Comparison of ENCODE assay signal across 8 cellular contexts in the genomic region with DNA sequence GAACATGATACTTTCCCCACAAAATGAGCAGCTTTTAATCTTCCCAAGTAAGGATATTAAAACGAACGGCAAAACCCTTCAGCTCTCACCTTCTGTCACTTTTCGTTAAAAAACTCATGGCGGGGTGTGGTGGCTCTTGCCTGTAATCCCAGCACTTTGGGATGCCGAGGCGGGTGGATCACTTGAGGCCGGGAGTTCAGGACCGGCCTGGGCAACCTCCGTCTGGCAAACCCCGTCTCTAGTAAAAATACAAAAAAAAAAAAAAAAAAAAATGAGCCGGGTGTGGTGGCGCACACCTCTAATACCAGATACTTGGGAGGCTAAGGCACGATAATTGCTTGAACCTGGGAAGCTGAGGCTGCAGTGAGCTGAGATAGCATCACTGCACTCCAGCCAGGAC. TPM values are rescaled to one million over a fixed set of nuclear protein-coding genes. Genes with fewer than 3 reads are reported as not detected.
DNase-seq lines count a peak whose midpoint lies in the region; ATAC-seq and TF ChIP-seq lines count a peak whose summit lies in the region.

No MANE protein-coding gene starts in this region.

- no peaks in the 10 kb centered on the region for H3K9me3 Mint-ChIP-seq in activated CD4-positive, alpha-beta T cell treated with anti-CD3 and anti-CD28 coated beads, Interleukin-2, amount 10 ng/mL, durations not matched to agents 7 days and 5 days

- in situ Hi-C loops in astrocyte of the cerebellum (cut with HindIII; ENCODE audit: low sequenced_read_pairs): no loop called here

- H3K4me1 Mint-ChIP-seq in activated CD4-positive, alpha-beta T cell treated with anti-CD3 and anti-CD28 coated beads, Interleukin-2, amount 10 ng/mL, durations not matched to agents 7 days and 5 days: peaks cover 25% of the 10 kb centered on the region

- peaks cover 36% of the 10 kb centered on the region for H3K36me3 ChIP-seq in thymus (ENCODE audit: control insufficient read depth, insufficient read depth)

- H3K9me3 ChIP-seq in thymus (ENCODE audit: control insufficient read depth): no peaks in the 10 kb centered on the region

- peaks cover 24% of the 10 kb centered on the region for H3K27me3 Mint-ChIP-seq in activated CD4-positive, alpha-beta T cell treated with anti-CD3 and anti-CD28 coated beads, Interleukin-2, amount 10 ng/mL, durations not matched to agents 7 days and 5 days

- TF ChIP-seq CTCF in astrocyte of the cerebellum (IDR thresholded peaks at IDR 0.05; ENCODE audit: low read depth, low read length, missing control alignments) (no peak), lower leg skin (IDR thresholded peaks at IDR 0.05) (no peak)

- H3K27me3 ChIP-seq in thymus (ENCODE audit: control insufficient read depth, insufficient read depth): peaks cover 5% of the 10 kb centered on the region

- peak overlapping the region; percentile 97 for H3K4me3 Mint-ChIP-seq in activated CD4-positive, alpha-beta T cell treated with anti-CD3 and anti-CD28 coated beads, Interleukin-2, amount 10 ng/mL, durations not matched to agents 7 days and 5 days

- ATAC-seq in HG03439 (IDR thresholded peaks at IDR 0.05; ENCODE audit: unreplicated experiment): no peak

- 80 to 83% methylated on average over 13 of the region's 13 CpGs for WGBS in lower leg skin, 2 donors
- 87% methylated on average over 13 of the region's 13 CpGs for WGBS in thymus

- POLR2A ChIA-PET in activated CD4-positive, alpha-beta T cell treated with anti-CD3 and anti-CD28 coated beads, Interleukin-2, amount 10 ng/mL, durations not matched to agents 7 days and 5 days (lab: Charles Lee): no interaction called here

- DNase-seq in activated CD4-positive, alpha-beta T cell treated with anti-CD3 and anti-CD28 coated beads, Interleukin-2, amount 10 ng/mL, durations not matched to agents 7 days and 5 days: no peak
- DNase-seq in activated CD4-positive, alpha-beta T cell treated with anti-CD3 and anti-CD28 coated beads for 4 hours: no peak
- DNase-seq in astrocyte of the cerebellum (ENCODE audit: low read depth) (no peak), lower leg skin (ENCODE audit: low spot score in 2 of 2) (peak in 1 of 2 donors; percentile 57), iPS-NIHi7 (ENCODE audit: extremely low spot score) (no peak), ecto neural progenitor cell (ENCODE audit: low spot score) (no peak)

- H3K4me3 ChIP-seq in astrocyte of the cerebellum (ENCODE audit: low read depth, low read length) (peak overlapping the region; percentile 94), lower leg skin (ENCODE audit: low read depth, poor library complexity, severe bottlenecking) (peak overlapping the region; percentile 87), thymus (ENCODE audit: low read length) (peak overlapping the region; percentile 77)

- no peak overlapping the region for H3K27ac ChIP-seq in thymus (ENCODE audit: low read depth)

- H3K36me3 Mint-ChIP-seq in activated CD4-positive, alpha-beta T cell treated with anti-CD3 and anti-CD28 coated beads, Interleukin-2, amount 10 ng/mL, durations not matched to agents 7 days and 5 days (ENCODE audit: low read depth): peaks cover 39% of the 10 kb centered on the region

- peaks cover 8% of the 10 kb centered on the region for H3K4me1 ChIP-seq in thymus (ENCODE audit: control insufficient read depth, insufficient read depth, low read length)

- peak overlapping the region; percentile 97 for H3K27ac Mint-ChIP-seq in activated CD4-positive, alpha-beta T cell treated with anti-CD3 and anti-CD28 coated beads, Interleukin-2, amount 10 ng/mL, durations not matched to agents 7 days and 5 days

- intact Hi-C loops in lower leg skin (cut with DNase I; ENCODE audit: low total_unique reads): no loop called here

- CTCF ChIA-PET in activated CD4-positive, alpha-beta T cell treated with anti-CD3 and anti-CD28 coated beads, Interleukin-2, amount 10 ng/mL, durations not matched to agents 7 days and 5 days (lab: Charles Lee): interaction anchor here (0.6 to 2.4 kb wide), 6 partner anchors 15 to 1844 kb away, joined by 3 to 13 read pairs (median 3); no protein-coding TSS in a partner anchor

- TF ChIP-seq POLR2A in lower leg skin (IDR thresholded peaks at IDR 0.05): no peak

RNA-seq across cellular contexts. Expression of gene TMED9, which starts 0.9 kb away (rescaled TPM):
- 100 to 1,000 TPM in 1 of 2 experiments, 10 to 100 TPM in 1; 94.0 to 105 TPM for total RNA-seq in activated CD4-positive, alpha-beta T cell treated with anti-CD3 and anti-CD28 coated beads, Interleukin-2, amount 10 ng/mL, durations not matched to agents 7 days and 5 days
- total RNA-seq in lower leg skin: 10 to 100 TPM; 70.4 to 95.7 (median 80.4) TPM
- polyA plus RNA-seq in thymus: 104 TPM

RNA-seq across cellular contexts. Expression of gene B4GALT7, which starts 7.0 kb away (rescaled TPM):
- 10 to 100 TPM; 20.3 to 20.5 TPM for total RNA-seq in activated CD4-positive, alpha-beta T cell treated with anti-CD3 and anti-CD28 coated beads, Interleukin-2, amount 10 ng/mL, durations not matched to agents 7 days and 5 days
- 10 to 100 TPM; 11.8 to 17.8 (median 16.4) TPM for total RNA-seq in lower leg skin
- polyA plus RNA-seq in thymus: 29.1 TPM

RNA-seq across cellular contexts. Expression of gene FAM193B, which starts 38.5 kb away (rescaled TPM):
- total RNA-seq in activated CD4-positive, alpha-beta T cell treated with anti-CD3 and anti-CD28 coated beads, Interleukin-2, amount 10 ng/mL, durations not matched to agents 7 days and 5 days: 100 to 1,000 TPM; 102 to 120 TPM
- total RNA-seq in lower leg skin: 100 to 1,000 TPM in 1 of 4 donors, 10 to 100 TPM in 3; 57.0 to 128 (median 69.7) TPM
- 527 TPM for polyA plus RNA-seq in thymus
